12 cellular contexts compared by ENCODE assay signal in the genomic region with DNA sequence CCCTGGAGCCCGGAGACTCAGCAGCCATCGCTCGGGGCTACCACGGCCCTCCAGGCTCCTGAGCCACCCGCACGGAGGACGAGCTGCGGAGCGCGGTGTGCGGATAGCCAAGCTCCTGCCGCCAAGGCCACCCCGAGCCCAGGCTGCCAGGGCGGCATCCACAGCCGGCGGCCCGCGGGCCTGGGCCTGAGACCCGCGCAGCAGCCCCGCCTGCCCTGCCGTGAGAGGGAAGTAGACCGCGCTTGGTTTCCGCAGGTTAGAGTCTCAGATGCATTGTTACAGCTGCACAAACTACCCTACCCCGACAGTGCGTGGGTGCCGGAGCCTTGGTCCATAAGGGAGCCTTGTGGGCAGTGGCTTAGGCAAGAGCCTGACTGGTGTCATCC.
A peak's percentile ranks its signal among the peaks of the same experiment; 100 is the strongest.
DNase-seq lines count a peak whose midpoint lies in the region; ATAC-seq, FAIRE-seq and TF ChIP-seq lines count a peak whose summit lies in the region.
"Had no signal": no experiment of that assay in that cellular context is flagged by ENCODE, and none has a peak within 500 bp of the region (broad histone marks: within the 10 kb centered on the region; RNA-seq: fewer than 3 reads in every experiment).

No MANE protein-coding gene starts in this region.

- WGBS in right lobe of liver (ENCODE audit: insufficient coverage, low coverage, low lambda C conversion rate, missing lambda C conversion rate) = 17% methylated on average over 1 of the region's 28 CpGs
- 92% methylated on average over 8 of the region's 28 CpGs for WGBS in HepG2 (ENCODE audit: low lambda C conversion rate)

- TF ChIP-seq RAD21 in HepG2 (CRISPR knock-in tag; IDR thresholded peaks at IDR 0.05) = no peak

- no TSS peak for BruUV-seq in HepG2 (replicated peaks; lab: Mats Ljungman, UMichigan)

- no peaks in the 10 kb centered on the region for H4K20me1 ChIP-seq in HepG2 (ENCODE audit: insufficient read depth, low read length)

- POLR2A ChIA-PET in HepG2 (lab: Yijun Ruan, JAX) = no interaction called here

- H3K27ac ChIP-seq in right lobe of liver = no peak overlapping the region
- H3K27ac ChIP-seq in HepG2 (ENCODE audit: extremely low read length, insufficient read depth, low read length) = no peak overlapping the region

- TF ChIP-seq POLR2A in right lobe of liver (IDR thresholded peaks at IDR 0.05) = no peak
- TF ChIP-seq POLR2A in HepG2 (IDR thresholded peaks at IDR 0.05; ENCODE audit: insufficient read depth in 1 of 2, low read depth in 2 of 2, low read length in 2 of 2) = no peak

- intact Hi-C loops in right lobe of liver (cut with DNase I) = no loop called here
- intact Hi-C loops in HepG2 (cut with micrococcal nuclease; ENCODE audit: unreplicated experiment) = no loop called here

- H3K4me3 ChIP-seq in right lobe of liver (peak overlapping the region in 2 of 3 donors; percentile 1 to 20), HepG2 (replicated peaks in 1 of 3; ENCODE audit: insufficient read depth in 1 of 3, low read depth in 2 of 3, low read length in 3 of 3) (no peak overlapping the region), fibroblast of villous mesenchyme (ENCODE audit: low read depth, low read length) (peak overlapping the region; percentile 63)
- H3K4me3 ChIP-seq: HAP-1 had no signal

- no peaks in the 10 kb centered on the region for H3K36me3 ChIP-seq in right lobe of liver
- no peaks in the 10 kb centered on the region for H3K36me3 ChIP-seq in HepG2 (replicated peaks in 1 of 2; ENCODE audit: control insufficient read depth in 1 of 2, insufficient read depth in 2 of 2, low read length in 2 of 2)
- H3K36me3 ChIP-seq: HAP-1 had no signal

- in situ Hi-C loops in HepG2 (cut with HindIII; ENCODE audit: extremely low pct_ligation_motif_present, low pct_unique_long_range_greater_than_20kb) = no loop called here

- H3K27me3 ChIP-seq in right lobe of liver = no peaks in the 10 kb centered on the region
- no peaks in the 10 kb centered on the region for H3K27me3 ChIP-seq in HepG2 (ENCODE audit: control insufficient read depth in 1 of 2, insufficient read depth in 2 of 2, low read length in 2 of 2)

- no peak for TF ChIP-seq EP300 in HepG2 (IDR thresholded peaks at IDR 0.05; ENCODE audit: low read depth in 2 of 2, low read length in 2 of 2)
- TF ChIP-seq EP300 in HepG2 (CRISPR knock-in tag; IDR thresholded peaks at IDR 0.05; ENCODE audit: borderline replicate concordance) = no peak

- ATAC-seq in right lobe of liver (peak in 1 of 4 donors; percentile 32), HepG2 (no peak; the same call in 2 of the 3 replicates), omental fat pad (ENCODE audit: low FRiP score) (peak; percentile 31), GM21737 (IDR thresholded peaks at IDR 0.05; ENCODE audit: unreplicated experiment) (no peak)

- H3K9me3 ChIP-seq in right lobe of liver (no peaks in the 10 kb centered on the region), HepG2 (ENCODE audit: low read length) (no peaks in the 10 kb centered on the region)
- H3K9me3 ChIP-seq: HAP-1 had no signal

- no peaks in the 10 kb centered on the region for H3K79me2 ChIP-seq in HepG2 (ENCODE audit: insufficient read depth, low read length)

- CTCF ChIA-PET in HepG2 (lab: Yijun Ruan, JAX; ENCODE audit: low intra/inter-chr PET ratio, low total read pairs) = no interaction called here

- H2AFZ ChIP-seq in HepG2 (ENCODE audit: low read length) = no peak overlapping the region

- no peak for TF ChIP-seq CTCF in right lobe of liver (IDR thresholded peaks at IDR 0.05)
- no peak for TF ChIP-seq CTCF in HepG2 (CRISPR knock-in tag; IDR thresholded peaks at IDR 0.05)
- no peak for TF ChIP-seq CTCF in fibroblast of villous mesenchyme (IDR thresholded peaks at IDR 0.05; ENCODE audit: insufficient read depth, low read depth, low read length)
- no peak for TF ChIP-seq CTCF in omental fat pad (IDR thresholded peaks at IDR 0.05)

- H3K4me1 ChIP-seq in right lobe of liver = no peaks in the 10 kb centered on the region
- H3K4me1 ChIP-seq in HepG2 (ENCODE audit: insufficient read depth, low read length) = no peaks in the 10 kb centered on the region
- H3K4me1 ChIP-seq: HAP-1 had no signal

- no peak overlapping the region for H3K9ac ChIP-seq in HepG2 (ENCODE audit: insufficient read depth, low read depth, low read length)

- no peak for FAIRE-seq in HepG2 (lab: Jason Lieb, UNC)
- FAIRE-seq: GM12892 had no signal

- DNase-seq in right lobe of liver = no peak
- no peak for DNase-seq in HepG2 (ENCODE audit: low spot score)
- no peak for DNase-seq in fibroblast of villous mesenchyme (ENCODE audit: low read depth)
- no peak for DNase-seq in omental fat pad (ENCODE audit: low spot score)
- DNase-seq in NCI-H524 treated with DMSO at 0.1 percent for 48 hours (lab: John Stamatoyannopoulos, UW) = no peak
- DNase-seq in GDM1 (lab: John Stamatoyannopoulos, UW) = no peak
- no peak for DNase-seq in kidney glomerular epithelial cell (lab: John Stamatoyannopoulos, UW)
- DNase-seq: activated T-cell treated with anti-CD3 and anti-CD28 coated beads, Interleukin-2, amount 50 U/mL, for 1 hour; dermis blood vessel endothelial cell had no signal

- H3K4me2 ChIP-seq in HepG2 (ENCODE audit: low read depth, low read length) = no peak overlapping the region

TF ChIP-seq in HepG2, 621 proteins besides CTCF, POLR2A, EP300 and RAD21:
- TF ChIP-seq ASH2L (IDR thresholded peaks at IDR 0.05; ENCODE audit: insufficient read length, low read depth, low read length) (no peak), MLLT10 (CRISPR knock-in tag; IDR thresholded peaks at IDR 0.05) (no peak), KDM1A (CRISPR knock-in tag; IDR thresholded peaks at IDR 0.05) (no peak), NR2C2 (CRISPR knock-in tag; IDR thresholded peaks at IDR 0.05; ENCODE audit: borderline replicate concordance) (no peak), EED (CRISPR knock-in tag; IDR thresholded peaks at IDR 0.05) (no peak), MTF2 (CRISPR knock-in tag; IDR thresholded peaks at IDR 0.05; ENCODE audit: borderline replicate concordance) (no peak), ZNF354B (CRISPR knock-in tag; IDR thresholded peaks at IDR 0.05) (no peak)
TF ChIP-seq in HepG2: peak in this region for 0.

Comparison
In these comparisons a context has a peak if more than half of its experiments do, and no peak if none do; other contexts are left out.
1. H3K4me3 ChIP-seq: peak in right lobe of liver (2 of 3) and fibroblast of villous mesenchyme (single experiment); none in HepG2 (0 of 3).